Comparison of ENCODE assay signal across 1 cellular context in genomic region chr12:3022961-3023360, GRCh38.
TF ChIP-seq lines count a peak whose summit lies in the region.

No MANE protein-coding gene starts in this region.

TF ChIP-seq in H1, 55 proteins besides CTCF, POLR2A, EP300 and RAD21:
- TF ChIP-seq TEAD4 (IDR thresholded peaks at IDR 0.05; ENCODE audit: low read depth, low read length): no peak
